In the genomic region with DNA sequence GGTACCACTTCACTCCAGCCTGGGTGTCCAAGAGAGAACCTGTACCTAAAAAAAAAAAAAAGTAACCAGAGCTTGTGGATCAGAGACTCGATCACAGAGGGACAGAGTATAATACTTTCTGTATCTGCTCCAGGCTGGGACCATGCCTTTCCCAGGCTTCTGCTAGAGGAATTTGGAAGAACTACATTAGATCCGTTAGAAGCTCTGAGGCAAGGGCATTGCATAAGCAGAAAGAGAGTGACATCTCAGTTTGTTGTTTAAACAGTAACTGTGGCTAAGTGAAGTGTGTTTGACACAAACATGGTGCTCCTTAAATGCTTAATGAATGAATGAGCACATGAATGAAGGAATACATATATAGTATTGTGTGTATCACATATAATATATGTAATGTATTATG, we compare ENCODE assay signal across 23 cellular contexts.
"Had no signal": no experiment of that assay in that cellular context is flagged by ENCODE, and none has a peak within 500 bp of the region (broad histone marks: within the 10 kb centered on the region; RNA-seq: fewer than 3 reads in every experiment).

No MANE protein-coding gene starts in this region.

- ATAC-seq: Right ventricle myocardium inferior, SK-N-SH treated with all-trans-retinoic acid at 6 μM for 48 hours had no signal

- DNase-seq: KBM-7, MV-4-11, NCI-H1048, NCI-H1105, NCI-H1417, NCI-H1436 treated with DMSO at 0.1 percent for 48 hours, NCI-H1694, NCI-H187 treated with DMSO at 0.1 percent for 48 hours, NCI-H2081, NCI-H2107, NCI-H226, NCI-H446, NCI-H510A, NCI-H524 treated with DMSO at 0.1 percent for 48 hours, NCI-H69, NCI-H774, OCI-M1, PC-9, Peyer's patch, SHP77 treated with DMSO at 0.1 percent for 48 hours, SJCRH30 had no signal
